In genomic region chr1:94160811-94161210, GRCh38 we compare ENCODE assay signal across 13 cellular contexts. TPM values are rescaled to one million over a fixed set of nuclear protein-coding genes. Genes with fewer than 3 reads are reported as not detected.
DNase-seq lines count a peak whose midpoint lies in the region; ATAC-seq and TF ChIP-seq lines count a peak whose summit lies in the region.
"Had no signal": no experiment of that assay in that cellular context is flagged by ENCODE, and none has a peak within 500 bp of the region (broad histone marks: within the 10 kb centered on the region; RNA-seq: fewer than 3 reads in every experiment).

No MANE protein-coding gene starts in this region.

- 65 to 66% methylated on average over 4 of the region's 4 CpGs for WGBS in ectodermal cell, 2 experiments
- 20 to 30% methylated on average over 4 of the region's 4 CpGs for WGBS in lower leg skin, 2 donors

- no peak overlapping the region for H3K4me3 Mint-ChIP-seq in Caco-2 (ENCODE audit: unreplicated experiment)
- H3K4me3 Mint-ChIP-seq: activated CD8-positive, alpha-beta memory T cell treated with anti-CD3 and anti-CD28 coated beads, Interleukin-2, amount 10 ng/mL, durations not matched to agents 7 days and 5 days had no signal

- POLR2A ChIA-PET in Caco-2 (lab: Charles Lee) = no interaction called here

- H3K4me1 ChIP-seq in Caco-2 (peaks cover 4% of the 10 kb centered on the region; the same call in 1 of the 2 replicates), ectodermal cell (ENCODE audit: control insufficient read depth, insufficient read depth, low read length) (no peaks in the 10 kb centered on the region)
- H3K4me1 ChIP-seq: transverse colon had no signal

- no peaks in the 10 kb centered on the region for H3K27me3 Mint-ChIP-seq in Caco-2 (ENCODE audit: insufficient read depth, unreplicated experiment)

- no peak for TF ChIP-seq CTCF in Caco-2 (IDR thresholded peaks at IDR 0.05; ENCODE audit: insufficient read depth in 1 of 2, low read depth in 1 of 2, low read length in 1 of 2, severe bottlenecking in 1 of 2, unreplicated experiment in 1 of 2)
- no peak for TF ChIP-seq CTCF in lower leg skin (IDR thresholded peaks at IDR 0.05)

- BruUV-seq in Caco-2 (replicated peaks; lab: Mats Ljungman, UMichigan) = no TSS peak

- H3K36me3 ChIP-seq in Caco-2 (ENCODE audit: control insufficient read depth, insufficient read depth, low read length) = no peaks in the 10 kb centered on the region
- no peaks in the 10 kb centered on the region for H3K36me3 ChIP-seq in ectodermal cell (ENCODE audit: control insufficient read depth, insufficient read depth, low read length)
- H3K36me3 ChIP-seq: transverse colon had no signal

- CTCF ChIA-PET in Caco-2 (lab: Charles Lee) = no interaction called here

- ATAC-seq in GM21737 (IDR thresholded peaks at IDR 0.05; ENCODE audit: unreplicated experiment) = no peak
- ATAC-seq: activated CD8-positive, alpha-beta memory T cell treated with anti-CD3 and anti-CD28 coated beads, Interleukin-2, amount 10 ng/mL, durations not matched to agents 7 days and 5 days; left lobe of liver had no signal

- H3K27me3 ChIP-seq in Caco-2 (replicated peaks; ENCODE audit: control insufficient read depth, insufficient read depth, low read length) (no peaks in the 10 kb centered on the region), ectodermal cell (ENCODE audit: control insufficient read depth, insufficient read depth, low read length, poor library complexity, severe bottlenecking) (no peaks in the 10 kb centered on the region)
- H3K27me3 ChIP-seq: transverse colon had no signal

- peak overlapping the region; percentile 6 for H3K27ac ChIP-seq in ectodermal cell (ENCODE audit: insufficient read depth, low read depth, low read length, poor library complexity, severe bottlenecking)
- H3K27ac ChIP-seq: transverse colon had no signal

- peaks cover 9% of the 10 kb centered on the region for H3K9me3 Mint-ChIP-seq in Caco-2 (ENCODE audit: unreplicated experiment)

- H3K4me1 Mint-ChIP-seq in Caco-2 (ENCODE audit: low read depth, unreplicated experiment) = peaks cover 7% of the 10 kb centered on the region
- H3K4me1 Mint-ChIP-seq: activated CD8-positive, alpha-beta memory T cell treated with anti-CD3 and anti-CD28 coated beads, Interleukin-2, amount 10 ng/mL, durations not matched to agents 7 days and 5 days had no signal

- peak overlapping the region; percentile 52 for H3K27ac Mint-ChIP-seq in Caco-2 (ENCODE audit: unreplicated experiment)
- H3K27ac Mint-ChIP-seq: activated CD8-positive, alpha-beta memory T cell treated with anti-CD3 and anti-CD28 coated beads, Interleukin-2, amount 10 ng/mL, durations not matched to agents 7 days and 5 days had no signal

- H3K4me3 ChIP-seq in Caco-2 (ENCODE audit: low read depth, low read length) (no peak overlapping the region), ectodermal cell (ENCODE audit: insufficient read depth, low read depth, low read length) (no peak overlapping the region), lower leg skin (ENCODE audit: low read depth, poor library complexity, severe bottlenecking) (no peak overlapping the region)
- H3K4me3 ChIP-seq: dorsolateral prefrontal cortex, transverse colon had no signal

- DNase-seq in Caco-2 (no peak), NCI-H524 treated with DMSO at 0.1 percent for 48 hours (lab: John Stamatoyannopoulos, UW) (peak; percentile 95), myocyte (ENCODE audit: low read depth) (peak; percentile 86), lower leg skin (ENCODE audit: low spot score in 2 of 2) (no peak), GF-D8 (lab: John Stamatoyannopoulos, UW) (no peak), NCI-H2196 treated with DMSO at 0.1 percent for 48 hours (lab: John Stamatoyannopoulos, UW; ENCODE audit: unreplicated experiment) (no peak)
- DNase-seq: activated CD8-positive, alpha-beta memory T cell treated with anti-CD3 and anti-CD28 coated beads, Interleukin-2, amount 10 ng/mL, durations not matched to agents 7 days and 5 days; MV-4-11; transverse colon had no signal

- H3K9me3 ChIP-seq in Caco-2 = no peaks in the 10 kb centered on the region
- H3K9me3 ChIP-seq in ectodermal cell (ENCODE audit: control insufficient read depth, low read length) = no peaks in the 10 kb centered on the region
- H3K9me3 ChIP-seq: transverse colon had no signal

- peaks cover 33% of the 10 kb centered on the region for H3K36me3 Mint-ChIP-seq in Caco-2 (ENCODE audit: insufficient read depth, unreplicated experiment)
- H3K36me3 Mint-ChIP-seq: activated CD8-positive, alpha-beta memory T cell treated with anti-CD3 and anti-CD28 coated beads, Interleukin-2, amount 10 ng/mL, durations not matched to agents 7 days and 5 days had no signal

- no peak for TF ChIP-seq POLR2A in lower leg skin (IDR thresholded peaks at IDR 0.05)

- intact Hi-C loops in Caco-2 (cut with micrococcal nuclease; ENCODE audit: unreplicated experiment) (loop anchor here (5.0 to 10.0 kb wide), 3 partner anchors 44 to 174 kb away; no protein-coding TSS in a partner anchor), lower leg skin (cut with DNase I; ENCODE audit: low total_unique reads) (no loop called here)

RNA-seq across cellular contexts. Expression of gene ABCA4, which starts 39.9 kb away (rescaled TPM):
- total RNA-seq in Caco-2 (2022) (1.0 and 1.8 TPM in 2 replicates), myocyte (0.08 and 0.52 TPM in 2 replicates), lower leg skin (1 to 10 TPM in 3 of 4 donors, under 1 TPM in 1; 0.46 to 5.3 (median 3.8) TPM)
- polyA plus RNA-seq in ectodermal cell (2013, experiment 1 of 4) = 0.43 TPM
- polyA plus RNA-seq in ectodermal cell (2013, experiment 2 of 4) = 0.36 TPM
- polyA plus RNA-seq in ectodermal cell (2013, experiment 3 of 4) = 0.27 TPM
- 0.41 TPM for polyA plus RNA-seq in ectodermal cell (2013, experiment 4 of 4)
- 0.81 TPM for polyA plus RNA-seq in myocyte (2012)
- total RNA-seq: activated CD8-positive, alpha-beta memory T cell treated with anti-CD3 and anti-CD28 coated beads, Interleukin-2, amount 10 ng/mL, durations not matched to agents 7 days and 5 days had no signal

Comparison
In these comparisons a context has a peak if more than half of its experiments do, and no peak if none do; other contexts are left out.
1. DNase-seq: peak in NCI-H524 treated with DMSO at 0.1 percent for 48 hours (single experiment) and myocyte (single experiment); none in Caco-2 (0 of 2), lower leg skin (0 of 2), GF-D8 (single experiment) and NCI-H2196 treated with DMSO at 0.1 percent for 48 hours (single experiment).